In genomic region chr1:89908993-89909436, GRCh38 we compare ENCODE assay signal across 9 cellular contexts.
A peak's percentile ranks its signal among the peaks of the same experiment; 100 is the strongest.
DNase-seq lines count a peak whose midpoint lies in the region; ATAC-seq and TF ChIP-seq lines count a peak whose summit lies in the region.
"Had no signal": no experiment of that assay in that cellular context is flagged by ENCODE, and none has a peak within 500 bp of the region (broad histone marks: within the 10 kb centered on the region; RNA-seq: fewer than 3 reads in every experiment).

No MANE protein-coding gene starts in this region.

- peaks cover 65% of the 10 kb centered on the region for H3K4me1 Mint-ChIP-seq in CD8-positive, alpha-beta T cell (ENCODE audit: low read depth)
- H3K4me1 Mint-ChIP-seq in naive thymus-derived CD8-positive, alpha-beta T cell = peaks cover 24 to 66% (median 64%) of the 10 kb centered on the region in 4 donors

- no peak for TF ChIP-seq POLR2A in breast epithelium (IDR thresholded peaks at IDR 0.05)

- no peaks in the 10 kb centered on the region for H3K9me3 ChIP-seq in CD8-positive, alpha-beta T cell (ENCODE audit: low read length)
- H3K9me3 ChIP-seq in breast epithelium = no peaks in the 10 kb centered on the region
- H3K9me3 ChIP-seq in HAP-1 = no peaks in the 10 kb centered on the region

- CTCF ChIA-PET in CD8-positive, alpha-beta T cell (lab: Charles Lee) = interaction anchor here (0.9 kb wide), 1 partner anchor 14 kb away, joined by 3 read pairs; no protein-coding TSS in a partner anchor

- H3K27ac ChIP-seq in CD8-positive, alpha-beta T cell (ENCODE audit: low read depth, low read length) = no peak overlapping the region
- H3K27ac ChIP-seq in breast epithelium = peak overlapping the region; percentile 26 to 42

- no peak for DNase-seq in CD8-positive, alpha-beta T cell
- DNase-seq in M059J (ENCODE audit: low read depth) (peak; percentile 88), breast epithelium (ENCODE audit: low spot score in 2 of 2) (no peak), HAP-1 (ENCODE audit: low spot score in 2 of 2) (no peak)
- no peak for DNase-seq in naive thymus-derived CD8-positive, alpha-beta T cell
- DNase-seq in stimulated activated CD4-positive, alpha-beta T cell treated with anti-CD3 and anti-CD28 coated beads, Interleukin-1b, Interleukin-23, amount 100 ng/mL, for 48 hours = no peak
- DNase-seq: left cardiac atrium had no signal

- no peaks in the 10 kb centered on the region for H3K27me3 Mint-ChIP-seq in CD8-positive, alpha-beta T cell (ENCODE audit: low read depth)
- no peaks in the 10 kb centered on the region for H3K27me3 Mint-ChIP-seq in naive thymus-derived CD8-positive, alpha-beta T cell

- POLR2A ChIA-PET in CD8-positive, alpha-beta T cell (lab: Charles Lee) = no interaction called here
- POLR2A ChIA-PET in naive thymus-derived CD8-positive, alpha-beta T cell (lab: Charles Lee) = interaction anchor here (0.5 kb wide), 1 partner anchor 82 kb away, joined by 3 read pairs; no protein-coding TSS in a partner anchor

- H3K4me3 ChIP-seq in CD8-positive, alpha-beta T cell (ENCODE audit: low read depth, low read length) = no peak overlapping the region
- H3K4me3 ChIP-seq in breast epithelium (no peak overlapping the region), HAP-1 (no peak overlapping the region)

- intact Hi-C loops in CD8-positive, alpha-beta T cell (cut with DNase I, micrococcal nuclease) = no loop called here
- intact Hi-C loops in breast epithelium (cut with DNase I; ENCODE audit: low total_unique reads) = no loop called here

- H3K27me3 ChIP-seq in CD8-positive, alpha-beta T cell (ENCODE audit: insufficient read depth, low read length) = no peaks in the 10 kb centered on the region
- H3K27me3 ChIP-seq in breast epithelium = no peaks in the 10 kb centered on the region
- H3K27me3 ChIP-seq in HAP-1 (ENCODE audit: low read depth) = no peaks in the 10 kb centered on the region

- peak overlapping the region; percentile 2 for H3K27ac Mint-ChIP-seq in CD8-positive, alpha-beta T cell
- peak overlapping the region in 6 of 10 donors; percentile 3 to 86 (median 43) for H3K27ac Mint-ChIP-seq in naive thymus-derived CD8-positive, alpha-beta T cell

- H3K4me3 Mint-ChIP-seq in CD8-positive, alpha-beta T cell = no peak overlapping the region
- no peak overlapping the region for H3K4me3 Mint-ChIP-seq in naive thymus-derived CD8-positive, alpha-beta T cell

- H3K36me3 Mint-ChIP-seq in CD8-positive, alpha-beta T cell = peaks cover 56% of the 10 kb centered on the region
- H3K36me3 Mint-ChIP-seq in naive thymus-derived CD8-positive, alpha-beta T cell = peaks cover 0 to 35% (median 16%) of the 10 kb centered on the region in 3 donors

- H3K4me1 ChIP-seq in CD8-positive, alpha-beta T cell (ENCODE audit: insufficient read depth, low read length) = no peaks in the 10 kb centered on the region
- peaks cover 0 to 5% of the 10 kb centered on the region in 2 donors for H3K4me1 ChIP-seq in breast epithelium
- H3K4me1 ChIP-seq in HAP-1 = peaks cover 48% of the 10 kb centered on the region

- H3K36me3 ChIP-seq in CD8-positive, alpha-beta T cell (ENCODE audit: insufficient read depth, low read length) = no peaks in the 10 kb centered on the region
- H3K36me3 ChIP-seq in breast epithelium (no peaks in the 10 kb centered on the region), HAP-1 (replicated peaks) (no peaks in the 10 kb centered on the region; the same call in 1 of the 2 replicates)

- no peak for TF ChIP-seq CTCF in CD8-positive, alpha-beta T cell (IDR thresholded peaks at IDR 0.05)
- TF ChIP-seq CTCF in breast epithelium (IDR thresholded peaks at IDR 0.05) = no peak

- H3K9me3 Mint-ChIP-seq in CD8-positive, alpha-beta T cell = no peaks in the 10 kb centered on the region
- H3K9me3 Mint-ChIP-seq in naive thymus-derived CD8-positive, alpha-beta T cell = no peaks in the 10 kb centered on the region

- ATAC-seq in CD8-positive, alpha-beta T cell = no peak
- ATAC-seq in naive thymus-derived CD8-positive, alpha-beta T cell = no peak
- ATAC-seq in GM21526 (IDR thresholded peaks at IDR 0.05; ENCODE audit: low FRiP score, unreplicated experiment) = no peak
- ATAC-seq in HG02623 (IDR thresholded peaks at IDR 0.05; ENCODE audit: unreplicated experiment) = no peak

- in situ Hi-C loops in HAP-1 (cut with MboI; ENCODE audit: low sequenced_read_pairs) = no loop called here
